ENCODE assay signal across 11 cellular contexts in genomic region chr13:51805313-51805712, GRCh38. TPM values are rescaled to one million over a fixed set of nuclear protein-coding genes. Genes with fewer than 3 reads are reported as not detected.
DNase-seq lines count a peak whose midpoint lies in the region; ATAC-seq lines count a peak whose summit lies in the region.
"Had no signal": no experiment of that assay in that cellular context is flagged by ENCODE, and none has a peak within 500 bp of the region (broad histone marks: within the 10 kb centered on the region; RNA-seq: fewer than 3 reads in every experiment).

No MANE protein-coding gene starts in this region.

- POLR2A ChIA-PET in activated CD4-positive, alpha-beta T cell treated with anti-CD3 and anti-CD28 coated beads for 36 hours (lab: Charles Lee), result interaction anchor here (0.6 to 1.7 kb wide), 3 partner anchors 14 to 352 kb away, joined by 3 to 5 read pairs (median 3); partner anchors contain the start of gene INTS6

- H3K27ac ChIP-seq in subcutaneous abdominal adipose tissue (ENCODE audit: low read depth, low read length), result peak overlapping the region; percentile 99

- CTCF ChIA-PET in activated CD4-positive, alpha-beta T cell treated with anti-CD3 and anti-CD28 coated beads for 36 hours (lab: Charles Lee), result interaction anchor here (0.7 to 12.1 kb wide), 5 partner anchors 9 to 385 kb away, joined by 3 to 154 read pairs (median 3); no protein-coding TSS in a partner anchor

- H3K36me3 ChIP-seq in subcutaneous abdominal adipose tissue (ENCODE audit: control insufficient read depth in 5 of 5, insufficient read depth in 5 of 5, low read length in 5 of 5), result no peaks in the 10 kb centered on the region

- DNase-seq in activated CD4-positive, alpha-beta T cell treated with anti-CD3 and anti-CD28 coated beads for 36 hours, result peak; percentile 8
- no peak for DNase-seq in activated CD4-positive, alpha-beta T cell treated with anti-CD3 and anti-CD28 coated beads for 4 hours
- no peak for DNase-seq in activated naive CD8-positive, alpha-beta T cell treated with anti-CD3 and anti-CD28 coated beads for 36 hours
- DNase-seq in memory B cell (ENCODE audit: low spot score in 2 of 2) (no peak), RKO (ENCODE audit: low spot score) (no peak)
- no peak for DNase-seq in stimulated activated CD4-positive, alpha-beta T cell treated with anti-CD3 and anti-CD28 coated beads, Interleukin-12 subunit alpha, Interleukin-12 subunit beta, amount 100 ng/mL, for 4 hours
- DNase-seq: NCI-H1436 treated with DMSO at 0.1 percent for 48 hours had no signal

- H3K4me3 Mint-ChIP-seq in activated CD4-positive, alpha-beta T cell treated with anti-CD3 and anti-CD28 coated beads for 36 hours, result peak overlapping the region; percentile 87
- H3K4me3 Mint-ChIP-seq in activated naive CD8-positive, alpha-beta T cell treated with anti-CD3 and anti-CD28 coated beads for 36 hours, result peak overlapping the region; percentile 95
- peak overlapping the region; percentile 91 for H3K4me3 Mint-ChIP-seq in memory B cell

- peaks cover 17% of the 10 kb centered on the region for H3K36me3 Mint-ChIP-seq in activated CD4-positive, alpha-beta T cell treated with anti-CD3 and anti-CD28 coated beads for 36 hours (ENCODE audit: low read depth)
- peaks cover 43% of the 10 kb centered on the region for H3K36me3 Mint-ChIP-seq in activated naive CD8-positive, alpha-beta T cell treated with anti-CD3 and anti-CD28 coated beads for 36 hours
- no peaks in the 10 kb centered on the region for H3K36me3 Mint-ChIP-seq in memory B cell

- intact Hi-C loops in activated CD4-positive, alpha-beta T cell treated with anti-CD3 and anti-CD28 coated beads for 36 hours (cut with DNase I, micrococcal nuclease), result loop anchor here in 1 of 2 experiments (2.0 kb wide), 1 partner anchor 13 kb away; no protein-coding TSS in a partner anchor

- peak overlapping the region; percentile 95 for H3K27ac Mint-ChIP-seq in activated CD4-positive, alpha-beta T cell treated with anti-CD3 and anti-CD28 coated beads for 36 hours
- H3K27ac Mint-ChIP-seq in activated naive CD8-positive, alpha-beta T cell treated with anti-CD3 and anti-CD28 coated beads for 36 hours, result peak overlapping the region; percentile 98
- H3K27ac Mint-ChIP-seq in memory B cell, result peak overlapping the region; percentile 100

- no peaks in the 10 kb centered on the region for H3K27me3 ChIP-seq in subcutaneous abdominal adipose tissue (ENCODE audit: control insufficient read depth in 5 of 5, insufficient read depth in 4 of 5, low read length in 5 of 5)

- ATAC-seq in activated CD4-positive, alpha-beta T cell treated with anti-CD3 and anti-CD28 coated beads for 36 hours, result no peak
- ATAC-seq in memory B cell (ENCODE audit: low read depth) (no peak), HG03439 (IDR thresholded peaks at IDR 0.05; ENCODE audit: unreplicated experiment) (no peak)

- H3K27me3 Mint-ChIP-seq in activated CD4-positive, alpha-beta T cell treated with anti-CD3 and anti-CD28 coated beads for 36 hours, result no peaks in the 10 kb centered on the region
- no peaks in the 10 kb centered on the region for H3K27me3 Mint-ChIP-seq in activated naive CD8-positive, alpha-beta T cell treated with anti-CD3 and anti-CD28 coated beads for 36 hours
- no peaks in the 10 kb centered on the region for H3K27me3 Mint-ChIP-seq in memory B cell

- H3K9me3 Mint-ChIP-seq in activated CD4-positive, alpha-beta T cell treated with anti-CD3 and anti-CD28 coated beads for 36 hours (ENCODE audit: low read depth), result peaks cover 2% of the 10 kb centered on the region
- peaks cover 2% of the 10 kb centered on the region for H3K9me3 Mint-ChIP-seq in activated naive CD8-positive, alpha-beta T cell treated with anti-CD3 and anti-CD28 coated beads for 36 hours
- no peaks in the 10 kb centered on the region for H3K9me3 Mint-ChIP-seq in memory B cell

- H3K9me3 ChIP-seq in subcutaneous abdominal adipose tissue (ENCODE audit: control insufficient read depth in 5 of 5, low read length in 5 of 5), result no peaks in the 10 kb centered on the region

- H3K4me3 ChIP-seq in subcutaneous abdominal adipose tissue (ENCODE audit: low read depth in 1 of 5, low read length in 5 of 5), result peak overlapping the region in 4 of 5 donors; percentile 74 to 88 (median 79)

- peaks cover 17 to 56% (median 51%) of the 10 kb centered on the region in 5 donors for H3K4me1 ChIP-seq in subcutaneous abdominal adipose tissue (ENCODE audit: control insufficient read depth in 5 of 5, insufficient read depth in 5 of 5, low read length in 5 of 5)

- peak overlapping the region; percentile 1 to 97 (median 91) for H3K9ac ChIP-seq in subcutaneous abdominal adipose tissue (ENCODE audit: low read length in 5 of 5)

- peaks cover 52% of the 10 kb centered on the region for H3K4me1 Mint-ChIP-seq in activated CD4-positive, alpha-beta T cell treated with anti-CD3 and anti-CD28 coated beads for 36 hours
- peaks cover 57% of the 10 kb centered on the region for H3K4me1 Mint-ChIP-seq in activated naive CD8-positive, alpha-beta T cell treated with anti-CD3 and anti-CD28 coated beads for 36 hours
- H3K4me1 Mint-ChIP-seq in memory B cell, result peaks cover 19% of the 10 kb centered on the region

RNA-seq across cellular contexts. Expression of gene DHRS12, which starts 1.4 kb away (rescaled TPM):
- total RNA-seq in activated CD4-positive, alpha-beta T cell treated with anti-CD3 and anti-CD28 coated beads for 36 hours, result 1 to 10 TPM; 4.9 to 5.3 TPM
- total RNA-seq in activated naive CD8-positive, alpha-beta T cell treated with anti-CD3 and anti-CD28 coated beads for 36 hours, result 1 to 10 TPM; 9.7 to 9.9 TPM

RNA-seq across cellular contexts. Expression of gene TMEM272, which starts 39.7 kb away (rescaled TPM):
- total RNA-seq in activated CD4-positive, alpha-beta T cell treated with anti-CD3 and anti-CD28 coated beads for 36 hours, result under 1 TPM; 0.18 to 0.33 TPM
- 1 to 10 TPM; 1.5 to 1.6 TPM for total RNA-seq in activated naive CD8-positive, alpha-beta T cell treated with anti-CD3 and anti-CD28 coated beads for 36 hours

RNA-seq across cellular contexts. Expression of gene CCDC70, which starts 56.5 kb away (rescaled TPM):
- total RNA-seq in activated CD4-positive, alpha-beta T cell treated with anti-CD3 and anti-CD28 coated beads for 36 hours, result not detected
- total RNA-seq in activated naive CD8-positive, alpha-beta T cell treated with anti-CD3 and anti-CD28 coated beads for 36 hours, result under 1 TPM; 0.19 to 0.56 TPM
- total RNA-seq: liver, SK-MEL-5 had no signal
